In the genomic region with DNA sequence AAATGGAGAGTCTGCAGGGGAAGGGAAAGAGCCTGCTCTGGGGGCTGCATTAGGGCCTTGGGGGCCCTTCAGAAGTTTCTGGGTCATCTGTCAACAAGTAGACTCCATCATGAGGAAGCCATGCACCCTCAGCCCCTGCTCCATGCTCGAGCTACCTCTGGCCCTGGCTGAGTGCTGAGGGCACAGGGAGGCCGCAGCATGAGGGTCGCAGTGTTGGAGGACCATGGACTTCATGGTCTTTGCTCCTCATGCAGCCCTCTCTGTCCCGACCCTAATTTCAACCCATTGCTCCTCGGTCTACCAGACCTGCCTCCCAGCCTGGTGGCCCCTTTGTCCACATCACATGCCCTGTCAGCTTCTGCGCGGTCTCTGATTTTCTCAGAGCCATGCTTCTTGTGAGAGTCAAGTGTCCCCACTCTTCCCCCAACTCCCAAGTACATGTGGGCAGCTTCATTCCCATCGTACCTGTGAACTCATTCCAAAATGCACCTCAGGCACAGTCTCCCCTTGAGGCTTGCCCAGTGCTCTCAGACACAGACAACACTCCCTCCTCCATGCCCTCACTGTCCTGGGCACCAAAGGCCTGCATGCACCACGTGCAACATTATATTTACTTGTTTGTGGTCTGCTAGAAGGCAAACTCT, we compare ENCODE assay signal across 16 cellular contexts. TPM values are rescaled to one million over a fixed set of nuclear protein-coding genes. Genes with fewer than 3 reads are reported as not detected.
"Had no signal": no experiment of that assay in that cellular context is flagged by ENCODE, and none has a peak within 500 bp of the region (broad histone marks: within the 10 kb centered on the region; RNA-seq: fewer than 3 reads in every experiment).

No MANE protein-coding gene starts in this region.

- H3K27me3 Mint-ChIP-seq: activated CD8-positive, alpha-beta T cell treated with anti-CD3 and anti-CD28 coated beads for 36 hours; activated naive CD4-positive, alpha-beta T cell treated with anti-CD3 and anti-CD28 coated beads, Interleukin-2, amount 50 U/mL, for 24 hours had no signal

- H3K36me3 Mint-ChIP-seq: activated naive CD4-positive, alpha-beta T cell treated with anti-CD3 and anti-CD28 coated beads, Interleukin-2, amount 50 U/mL, for 24 hours had no signal

- H3K36me3 ChIP-seq: adrenal gland, esophagus muscularis mucosa, ovary, sigmoid colon, tibial artery, vagina had no signal

- H3K27ac Mint-ChIP-seq: activated CD8-positive, alpha-beta T cell treated with anti-CD3 and anti-CD28 coated beads for 36 hours; activated naive CD4-positive, alpha-beta T cell treated with anti-CD3 and anti-CD28 coated beads, Interleukin-2, amount 50 U/mL, for 24 hours; T-helper 17 cell had no signal

- H3K27ac ChIP-seq: adrenal gland, esophagus muscularis mucosa, ovary, sigmoid colon, tibial artery, vagina had no signal

- H3K4me3 ChIP-seq: adrenal gland, esophagus muscularis mucosa, ovary, sigmoid colon, tibial artery, vagina had no signal

- H3K9me3 Mint-ChIP-seq: activated CD8-positive, alpha-beta T cell treated with anti-CD3 and anti-CD28 coated beads for 36 hours; activated naive CD4-positive, alpha-beta T cell treated with anti-CD3 and anti-CD28 coated beads, Interleukin-2, amount 50 U/mL, for 24 hours had no signal

- H3K9me3 ChIP-seq: adrenal gland, esophagus muscularis mucosa, ovary, sigmoid colon, tibial artery, vagina had no signal

- DNase-seq: activated CD4-positive, alpha-beta T cell treated with anti-CD3 and anti-CD28 coated beads for 4 hours; activated CD8-positive, alpha-beta T cell treated with anti-CD3 and anti-CD28 coated beads for 36 hours; hippocampal formation; kidney glomerular epithelial cell; mesendoderm; stimulated activated CD4-positive, alpha-beta T cell treated with anti-CD3 and anti-CD28 coated beads, Interleukin-1b, Interleukin-23, amount 100 ng/mL, for 48 hours; T-helper 17 cell had no signal

- H3K4me3 Mint-ChIP-seq: activated CD8-positive, alpha-beta T cell treated with anti-CD3 and anti-CD28 coated beads for 36 hours; activated naive CD4-positive, alpha-beta T cell treated with anti-CD3 and anti-CD28 coated beads, Interleukin-2, amount 50 U/mL, for 24 hours; T-helper 17 cell had no signal

- H3K4me1 Mint-ChIP-seq: activated naive CD4-positive, alpha-beta T cell treated with anti-CD3 and anti-CD28 coated beads, Interleukin-2, amount 50 U/mL, for 24 hours had no signal

- H3K4me1 ChIP-seq: adrenal gland, vagina had no signal

- H3K27me3 ChIP-seq: adrenal gland, esophagus muscularis mucosa, ovary, sigmoid colon, tibial artery, vagina had no signal

- ATAC-seq: activated CD8-positive, alpha-beta T cell treated with anti-CD3 and anti-CD28 coated beads for 36 hours; T-helper 17 cell had no signal

RNA-seq across cellular contexts. Expression of a gene that starts 14.7 kb away (rescaled TPM):
- total RNA-seq: glomerular endothelial cell, T-helper 17 cell, vagina had no signal

RNA-seq across cellular contexts. Expression of a gene that starts 21.2 kb away (rescaled TPM):
- total RNA-seq: activated CD8-positive, alpha-beta T cell treated with anti-CD3 and anti-CD28 coated beads for 36 hours; glomerular endothelial cell; lower leg skin; ovary; sigmoid colon; T-helper 17 cell; vagina had no signal

RNA-seq across cellular contexts. Expression of a gene that starts 47.1 kb away (rescaled TPM):
- total RNA-seq: activated CD8-positive, alpha-beta T cell treated with anti-CD3 and anti-CD28 coated beads for 36 hours; adrenal gland; esophagus muscularis mucosa; glomerular endothelial cell; lower leg skin; ovary; sigmoid colon; T-helper 17 cell; vagina had no signal
